ENCODE assay signal across 1 cellular context in the genomic region with DNA sequence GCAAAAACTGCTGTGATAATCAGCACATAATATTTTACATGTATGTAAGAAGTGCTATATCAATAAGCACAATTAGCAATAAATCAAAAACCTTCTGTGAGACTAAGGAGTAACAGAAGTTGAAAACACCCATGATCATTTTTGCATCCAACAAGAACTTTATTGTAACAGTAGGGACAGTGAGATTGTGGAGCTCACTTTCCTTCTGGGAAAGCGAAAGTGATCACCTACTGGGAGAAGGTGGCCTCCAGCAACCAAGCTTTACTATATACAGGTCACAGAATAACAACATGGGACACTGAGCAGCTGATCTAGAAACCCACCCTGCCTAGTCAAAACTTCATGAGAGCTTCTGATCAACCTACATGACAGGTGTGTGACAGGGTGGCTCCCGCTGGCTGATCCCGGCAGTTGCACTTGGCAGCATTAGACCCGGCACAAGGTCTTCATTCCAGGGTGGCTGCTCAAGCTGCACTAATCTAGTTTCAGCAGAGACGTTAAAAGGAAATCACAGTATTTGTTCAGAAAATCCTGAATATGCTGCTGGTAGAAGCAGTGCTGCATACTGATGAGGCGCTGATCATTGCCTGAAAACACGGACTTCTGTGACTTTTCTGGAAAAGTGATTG.
TF ChIP-seq lines count a peak whose summit lies in the region.

No MANE protein-coding gene starts in this region.

TF ChIP-seq in HepG2, 621 proteins besides CTCF, POLR2A, EP300 and RAD21 (continued from another document):
- TF ChIP-seq, protein P1, sequence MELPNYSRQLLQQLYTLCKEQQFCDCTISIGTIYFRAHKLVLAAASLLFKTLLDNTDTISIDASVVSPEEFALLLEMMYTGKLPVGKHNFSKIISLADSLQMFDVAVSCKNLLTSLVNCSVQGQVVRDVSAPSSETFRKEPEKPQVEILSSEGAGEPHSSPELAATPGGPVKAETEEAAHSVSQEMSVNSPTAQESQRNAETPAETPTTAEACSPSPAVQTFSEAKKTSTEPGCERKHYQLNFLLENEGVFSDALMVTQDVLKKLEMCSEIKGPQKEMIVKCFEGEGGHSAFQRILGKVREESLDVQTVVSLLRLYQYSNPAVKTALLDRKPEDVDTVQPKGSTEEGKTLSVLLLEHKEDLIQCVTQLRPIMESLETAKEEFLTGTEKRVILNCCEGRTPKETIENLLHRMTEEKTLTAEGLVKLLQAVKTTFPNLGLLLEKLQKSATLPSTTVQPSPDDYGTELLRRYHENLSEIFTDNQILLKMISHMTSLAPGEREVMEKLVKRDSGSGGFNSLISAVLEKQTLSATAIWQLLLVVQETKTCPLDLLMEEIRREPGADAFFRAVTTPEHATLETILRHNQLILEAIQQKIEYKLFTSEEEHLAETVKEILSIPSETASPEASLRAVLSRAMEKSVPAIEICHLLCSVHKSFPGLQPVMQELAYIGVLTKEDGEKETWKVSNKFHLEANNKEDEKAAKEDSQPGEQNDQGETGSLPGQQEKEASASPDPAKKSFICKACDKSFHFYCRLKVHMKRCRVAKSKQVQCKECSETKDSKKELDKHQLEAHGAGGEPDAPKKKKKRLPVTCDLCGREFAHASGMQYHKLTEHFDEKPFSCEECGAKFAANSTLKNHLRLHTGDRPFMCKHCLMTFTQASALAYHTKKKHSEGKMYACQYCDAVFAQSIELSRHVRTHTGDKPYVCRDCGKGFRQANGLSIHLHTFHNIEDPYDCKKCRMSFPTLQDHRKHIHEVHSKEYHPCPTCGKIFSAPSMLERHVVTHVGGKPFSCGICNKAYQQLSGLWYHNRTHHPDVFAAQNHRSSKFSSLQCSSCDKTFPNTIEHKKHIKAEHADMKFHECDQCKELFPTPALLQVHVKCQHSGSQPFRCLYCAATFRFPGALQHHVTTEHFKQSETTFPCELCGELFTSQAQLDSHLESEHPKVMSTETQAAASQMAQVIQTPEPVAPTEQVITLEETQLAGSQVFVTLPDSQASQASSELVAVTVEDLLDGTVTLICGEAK (IDR thresholded peaks at IDR 0.05): no peak; the same call in 1 of the 2 replicates
- TF ChIP-seq, protein P1 (CRISPR knock-in tag; IDR thresholded peaks at IDR 0.05): 0 out of 2 replicates have a peak, but pooled peaks have one; percentile 23
- TF ChIP-seq ZNF460 (CRISPR knock-in tag; IDR thresholded peaks at IDR 0.05; ENCODE audit: borderline replicate concordance): no peak
- TF ChIP-seq GPN1 (CRISPR knock-in tag; IDR thresholded peaks at IDR 0.05; ENCODE audit: borderline replicate concordance): no peak
- TF ChIP-seq JDP2 (CRISPR knock-in tag; IDR thresholded peaks at IDR 0.05; ENCODE audit: borderline replicate concordance): no peak
- TF ChIP-seq NCOA5 (CRISPR knock-in tag; IDR thresholded peaks at IDR 0.05): no peak
- TF ChIP-seq, protein P2, sequence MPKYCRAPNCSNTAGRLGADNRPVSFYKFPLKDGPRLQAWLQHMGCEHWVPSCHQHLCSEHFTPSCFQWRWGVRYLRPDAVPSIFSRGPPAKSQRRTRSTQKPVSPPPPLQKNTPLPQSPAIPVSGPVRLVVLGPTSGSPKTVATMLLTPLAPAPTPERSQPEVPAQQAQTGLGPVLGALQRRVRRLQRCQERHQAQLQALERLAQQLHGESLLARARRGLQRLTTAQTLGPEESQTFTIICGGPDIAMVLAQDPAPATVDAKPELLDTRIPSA (CRISPR knock-in tag; IDR thresholded peaks at IDR 0.05; ENCODE audit: borderline replicate concordance): no peak
- TF ChIP-seq SATB2 (CRISPR knock-in tag; IDR thresholded peaks at IDR 0.05): no peak
